In genomic region chr2:16454621-16455020, GRCh38 we compare ENCODE assay signal across 24 cellular contexts.
DNase-seq lines count a peak whose midpoint lies in the region; ATAC-seq, FAIRE-seq and TF ChIP-seq lines count a peak whose summit lies in the region.
"Had no signal": no experiment of that assay in that cellular context is flagged by ENCODE, and none has a peak within 500 bp of the region (broad histone marks: within the 10 kb centered on the region; RNA-seq: fewer than 3 reads in every experiment).

No MANE protein-coding gene starts in this region.

- TF ChIP-seq CTCF in GM23338 (conservative IDR thresholded peaks at IDR 0.05; ENCODE audit: low read depth in 2 of 2): no peak
- TF ChIP-seq CTCF in K562 (IDR thresholded peaks at IDR 0.05 in 2 of 3, conservative IDR thresholded peaks at IDR 0.05 in 1 of 3; ENCODE audit: insufficient read depth in 2 of 3, low read depth in 1 of 3, low read length in 3 of 3): no peak
- no peak for TF ChIP-seq CTCF in BE2C (IDR thresholded peaks at IDR 0.05; ENCODE audit: low read depth, low read length)

- H2AFZ ChIP-seq in GM23338 (0 out of 2 replicates have a peak overlapping the region, but pooled peaks have one; percentile 35), K562 (ENCODE audit: low read depth, low read length) (no peak overlapping the region)

- DNase-seq in GM23338 (ENCODE audit: low spot score): no peak
- no peak for DNase-seq in K562 (ENCODE audit: extremely low read depth in 1 of 4, low spot score in 3 of 4)
- peak; percentile 27 for DNase-seq in small intestine
- DNase-seq in NCI-H774 (lab: John Stamatoyannopoulos, UW): no peak
- DNase-seq in BE2C: no peak
- DNase-seq: 8988T; ACHN; CD4-positive, alpha-beta T cell; CD8-positive, alpha-beta T cell; DMS 273 treated with DMSO at 0.1 percent for 48 hours; DMS153; DMS53; DMS79; DND-41; EL; GDM1 had no signal

- H3K27me3 Mint-ChIP-seq in GM23338 (ENCODE audit: insufficient read depth, low read depth, poor library complexity): no peaks in the 10 kb centered on the region
- H3K27me3 Mint-ChIP-seq: CD4-positive, alpha-beta T cell had no signal

- H3K9me1 ChIP-seq in K562 (ENCODE audit: control insufficient read depth, insufficient read depth, low read length): no peaks in the 10 kb centered on the region

- H3K27ac Mint-ChIP-seq in GM23338: no peak overlapping the region
- H3K27ac Mint-ChIP-seq: CD4-positive, alpha-beta T cell; CD8-positive, alpha-beta T cell had no signal

- H3F3A ChIP-seq in GM23338 (replicated peaks; ENCODE audit: low read depth): no peaks in the 10 kb centered on the region

- no peak overlapping the region for H3K4me3 Mint-ChIP-seq in GM23338
- H3K4me3 Mint-ChIP-seq: CD4-positive, alpha-beta T cell; CD8-positive, alpha-beta T cell had no signal

- no peaks in the 10 kb centered on the region for H3K9me3 ChIP-seq in K562 (replicated peaks; ENCODE audit: control insufficient read depth, insufficient read depth, low read depth, low read length)
- no peaks in the 10 kb centered on the region for H3K9me3 ChIP-seq in small intestine (ENCODE audit: control insufficient read depth, low read depth)
- no peaks in the 10 kb centered on the region for H3K9me3 ChIP-seq in BE2C

- H3K27me3 ChIP-seq in GM23338 (ENCODE audit: insufficient read depth): no peaks in the 10 kb centered on the region
- H3K27me3 ChIP-seq in K562 (ENCODE audit: control insufficient read depth in 2 of 2, insufficient read depth in 2 of 2, low read length in 2 of 2): peaks cover 0 to 8% of the 10 kb centered on the region in 2 experiments; a peak in 2 of 5 replicates
- no peaks in the 10 kb centered on the region for H3K27me3 ChIP-seq in small intestine (ENCODE audit: control insufficient read depth in 2 of 2, insufficient read depth in 2 of 2, low read length in 2 of 2)
- peaks cover 16% of the 10 kb centered on the region for H3K27me3 ChIP-seq in BE2C
- H3K27me3 ChIP-seq: BLaER1 treated with 17β-estradiol and CSF1 and Interleukin-3, amounts not matched to agents 10 nM and 100 nM had no signal

- no peaks in the 10 kb centered on the region for H3K9me3 Mint-ChIP-seq in GM23338
- H3K9me3 Mint-ChIP-seq: CD4-positive, alpha-beta T cell; CD8-positive, alpha-beta T cell had no signal

- no peak for TF ChIP-seq POLR2A in K562 (conservative IDR thresholded peaks at IDR 0.05)

- WGBS in K562 (ENCODE audit: insufficient coverage, low coverage, missing lambda C conversion rate): 0% methylated on average over 2 of the region's 2 CpGs
- 37 to 73% (median 61%) methylated on average over 2 of the region's 2 CpGs for WGBS in small intestine, 3 donors

- H3K9ac ChIP-seq in K562 (ENCODE audit: insufficient read depth in 1 of 2, low read depth in 2 of 2, low read length in 2 of 2): no peak overlapping the region
- H3K9ac ChIP-seq: BLaER1 treated with 17β-estradiol and CSF1 and Interleukin-3, amounts not matched to agents 10 nM and 100 nM had no signal

- no peaks in the 10 kb centered on the region for H3K9me2 ChIP-seq in GM23338 (ENCODE audit: insufficient read depth)

- H3K27ac ChIP-seq in GM23338 (ENCODE audit: low read depth): no peak overlapping the region
- H3K27ac ChIP-seq in K562 (ENCODE audit: extremely low read depth, low read depth, low read length): no peak overlapping the region
- H3K27ac ChIP-seq in small intestine (ENCODE audit: low read depth in 1 of 2, low read length in 1 of 2): no peak overlapping the region
- H3K27ac ChIP-seq: BLaER1 treated with 17β-estradiol and CSF1 and Interleukin-3, amounts not matched to agents 10 nM and 100 nM; C4-2B had no signal

- H3K36me3 ChIP-seq in GM23338 (ENCODE audit: insufficient read depth) (no peaks in the 10 kb centered on the region), K562 (ENCODE audit: control insufficient read depth, insufficient read depth, low read length) (no peaks in the 10 kb centered on the region), small intestine (ENCODE audit: control insufficient read depth in 2 of 2, insufficient read depth in 2 of 2, low read length in 2 of 2) (no peaks in the 10 kb centered on the region), BE2C (no peaks in the 10 kb centered on the region)
- H3K36me3 ChIP-seq: BLaER1 treated with 17β-estradiol and CSF1 and Interleukin-3, amounts not matched to agents 10 nM and 100 nM had no signal

- POLR2A ChIA-PET in K562 (lab: Yijun Ruan, JAX): no interaction called here

- in situ Hi-C loops in K562 (cut with MboI): no loop called here

- intact Hi-C loops in K562 (cut with micrococcal nuclease): no loop called here

- H3K4me3 ChIP-seq in GM23338 (no peak overlapping the region), K562 (no peak overlapping the region), small intestine (ENCODE audit: low read depth in 1 of 2, low read length in 2 of 2) (no peak overlapping the region), BE2C (ENCODE audit: low read depth, low read length) (no peak overlapping the region)
- H3K4me3 ChIP-seq: BLaER1 treated with 17β-estradiol and CSF1 and Interleukin-3, amounts not matched to agents 10 nM and 100 nM; GM12878 had no signal

- H3K79me2 ChIP-seq in GM23338 (replicated peaks; ENCODE audit: insufficient read depth): no peaks in the 10 kb centered on the region
- no peaks in the 10 kb centered on the region for H3K79me2 ChIP-seq in K562 (ENCODE audit: control insufficient read depth, insufficient read depth, low read length)

- no peak for TF ChIP-seq EP300 in K562 (IDR thresholded peaks at IDR 0.05; ENCODE audit: low read length)

- BruUV-seq in K562 (replicated peaks; lab: Mats Ljungman, UMichigan): no TSS peak

- H3K4me1 ChIP-seq in GM23338 (ENCODE audit: insufficient read depth) (no peaks in the 10 kb centered on the region), K562 (replicated peaks in 1 of 2; ENCODE audit: control insufficient read depth in 2 of 2, insufficient read depth in 2 of 2, low read length in 2 of 2) (no peaks in the 10 kb centered on the region), small intestine (ENCODE audit: control insufficient read depth in 2 of 2, insufficient read depth in 1 of 2, low read depth in 1 of 2, low read length in 1 of 2) (no peaks in the 10 kb centered on the region), BE2C (no peaks in the 10 kb centered on the region)

- H4K20me1 ChIP-seq in GM23338 (replicated peaks; ENCODE audit: insufficient read depth) (no peaks in the 10 kb centered on the region), K562 (replicated peaks; ENCODE audit: control insufficient read depth, insufficient read depth, low read length) (no peaks in the 10 kb centered on the region)
- H4K20me1 ChIP-seq: BLaER1 treated with 17β-estradiol and CSF1 and Interleukin-3, amounts not matched to agents 10 nM and 100 nM had no signal

- ATAC-seq in GM23338: no peak
- ATAC-seq in K562: no peak
- ATAC-seq in GM19463 (IDR thresholded peaks at IDR 0.05; ENCODE audit: unreplicated experiment): no peak
- ATAC-seq in HG03342 (IDR thresholded peaks at IDR 0.05; ENCODE audit: unreplicated experiment): no peak
- ATAC-seq: CD8-positive, alpha-beta T cell; GM12878 had no signal

- CTCF ChIA-PET in K562 (lab: Yijun Ruan, JAX; ENCODE audit: low intra/inter-chr PET ratio): no interaction called here

- FAIRE-seq in K562 (lab: Jason Lieb, UNC) (no peak), small intestine (lab: Jason Lieb, UNC) (no peak)
- FAIRE-seq: A204.1, GM12878, GM12892, GM18507 had no signal

- H3K4me2 ChIP-seq in GM23338: no peak overlapping the region
- H3K4me2 ChIP-seq in K562 (ENCODE audit: insufficient read depth, low read length): no peak overlapping the region
- H3K4me2 ChIP-seq: BLaER1 treated with 17β-estradiol and CSF1 and Interleukin-3, amounts not matched to agents 10 nM and 100 nM had no signal

- peaks cover 3% of the 10 kb centered on the region; the same call in 1 of the 3 replicates for H3K4me1 Mint-ChIP-seq in GM23338

- TF ChIP-seq RAD21 in K562 (CRISPR knock-in tag; conservative IDR thresholded peaks at IDR 0.05 in 1 of 2, IDR thresholded peaks at IDR 0.05 in 1 of 2): no peak

- H3K36me3 Mint-ChIP-seq in GM23338 (ENCODE audit: low read depth): no peaks in the 10 kb centered on the region
- H3K36me3 Mint-ChIP-seq: CD8-positive, alpha-beta T cell had no signal

TF ChIP-seq in GM23338, 12 proteins besides CTCF, POLR2A, EP300 and RAD21:
- TF ChIP-seq EZH2 (IDR thresholded peaks at IDR 0.05; ENCODE audit: low read depth, unreplicated experiment): no peak

TF ChIP-seq in K562, 482 proteins besides CTCF, POLR2A, EP300 and RAD21:
- no peak for TF ChIP-seq KHSRP (IDR thresholded peaks at IDR 0.05)
- TF ChIP-seq ATF6 (CRISPR knock-in tag; IDR thresholded peaks at IDR 0.05): no peak
- no peak for TF ChIP-seq TFAP4 (CRISPR knock-in tag; IDR thresholded peaks at IDR 0.05; ENCODE audit: borderline replicate concordance)
- 0 out of 2 replicates have a peak, but pooled peaks have one; percentile 6 for TF ChIP-seq SPI1 (IDR thresholded peaks at IDR 0.05; ENCODE audit: borderline replicate concordance, low read depth, low read length)
